ENCODE assay signal across 20 cellular contexts in genomic region chr10:5180503-5180902, GRCh38. TPM values are rescaled to one million over a fixed set of nuclear protein-coding genes. Genes with fewer than 3 reads are reported as not detected.
"Had no signal": no experiment of that assay in that cellular context is flagged by ENCODE, and none has a peak within 500 bp of the region (broad histone marks: within the 10 kb centered on the region; RNA-seq: fewer than 3 reads in every experiment).

No MANE protein-coding gene starts in this region.

RNA-seq across cellular contexts. Expression of gene AKR1C8, which starts 4.4 kb away (rescaled TPM):
- total RNA-seq: activated naive CD4-positive, alpha-beta T cell treated with anti-CD3 and anti-CD28 coated beads for 36 hours; activated T-cell treated with anti-CD3 and anti-CD28 coated beads, Interleukin-2, amount 50 U/mL, for 4 hours; activated T-cell treated with anti-CD3 and anti-CD28 coated beads, Interleukin-2, amount 50 U/mL, for 72 hours; activated T-helper 2 cell treated with anti-CD3 and anti-CD28 coated beads, Interferon-gamma antibody, Interleukin-2, Interleukin-4, amounts not matched to agents 10 μg/mL and 5 μg/mL and 100 μg/mL, durations not matched to agents 14 hours and 24 hours and 36 hours; adrenal gland; ascending aorta; astrocyte; body of pancreas; cardiac muscle cell; chondrocyte had no signal
- polyA plus RNA-seq: adrenal gland, aorta, cardiac muscle cell had no signal

RNA-seq across cellular contexts. Expression of gene AKR1C4, which starts 16.1 kb away (rescaled TPM):
- total RNA-seq: activated naive CD4-positive, alpha-beta T cell treated with anti-CD3 and anti-CD28 coated beads for 36 hours; activated naive CD4-positive, alpha-beta T cell treated with anti-CD3 and anti-CD28 coated beads, Interleukin-2, amount 50 U/mL, for 72 hours; activated naive CD8-positive, alpha-beta T cell treated with anti-CD3 and anti-CD28 coated beads for 36 hours; activated naive CD8-positive, alpha-beta T cell treated with anti-CD3 and anti-CD28 coated beads, Interleukin-2, amount 10 ng/mL, durations not matched to agents 7 days and 5 days; activated T-cell treated with anti-CD3 and anti-CD28 coated beads, Interleukin-2, amount 50 U/mL, for 72 hours; activated T-helper 1 cell treated with anti-CD3 and anti-CD28 coated beads, Interleukin-12 subunit alpha, Interleukin-12 subunit beta, Interleukin-2, Interleukin-4 antibody, amounts not matched to agents 30 ng/mL and 10 ng/mL and 1 ng/mL, durations not matched to agents 14 hours and 24 hours and 36 hours; activated T-helper 2 cell treated with anti-CD3 and anti-CD28 coated beads, Interferon-gamma antibody, Interleukin-2, Interleukin-4, amounts not matched to agents 10 μg/mL and 5 μg/mL and 100 μg/mL, durations not matched to agents 14 hours and 24 hours and 36 hours; adrenal gland; aorta; ascending aorta; astrocyte; breast epithelium; bronchial epithelial cell; cardiac muscle cell; cardiac septum; cerebellum; chondrocyte had no signal
- polyA plus RNA-seq: adipose tissue, aorta, cardiac muscle cell had no signal
